ENCODE assay signal across 8 cellular contexts in genomic region chr1:27488523-27489138, GRCh38. TPM values are rescaled to one million over a fixed set of nuclear protein-coding genes. Genes with fewer than 3 reads are reported as not detected.
DNase-seq lines count a peak whose midpoint lies in the region; ATAC-seq and TF ChIP-seq lines count a peak whose summit lies in the region.

No MANE protein-coding gene starts in this region.

- peak overlapping the region; percentile 99 for H3K27ac Mint-ChIP-seq in natural killer cell treated with Interleukin-12 subunit alpha and Interleukin-12 subunit beta and Interleukin-15 and Interleukin-18, amount 100 ng/mL, for 72 hours

- intact Hi-C loops in dorsolateral prefrontal cortex (cut with DNase I) = loop anchor here (2.0 to 5.0 kb wide), 2 partner anchors 16 to 51 kb away; no protein-coding TSS in a partner anchor

- peak overlapping the region; percentile 22 to 100 (median 99) for H3K4me3 ChIP-seq in dorsolateral prefrontal cortex

- no peak for ATAC-seq in natural killer cell treated with Interleukin-12 subunit alpha and Interleukin-12 subunit beta and Interleukin-15 and Interleukin-18, amount 100 ng/mL, for 72 hours
- ATAC-seq in GM18520 (IDR thresholded peaks at IDR 0.05; ENCODE audit: unreplicated experiment) = no peak
- ATAC-seq in GM18498 (IDR thresholded peaks at IDR 0.05; ENCODE audit: unreplicated experiment) = no peak

- H3K4me3 Mint-ChIP-seq in natural killer cell treated with Interleukin-12 subunit alpha and Interleukin-12 subunit beta and Interleukin-15 and Interleukin-18, amount 100 ng/mL, for 72 hours = peak overlapping the region; percentile 91

- no peaks in the 10 kb centered on the region for H3K27me3 Mint-ChIP-seq in natural killer cell treated with Interleukin-12 subunit alpha and Interleukin-12 subunit beta and Interleukin-15 and Interleukin-18, amount 100 ng/mL, for 72 hours

- no peaks in the 10 kb centered on the region for H3K27me3 ChIP-seq in dorsolateral prefrontal cortex

- DNase-seq in NCI-H82 (lab: John Stamatoyannopoulos, UW) = peak; percentile 34
- DNase-seq in NCI-H82 treated with DMSO at 0.1 percent for 48 hours (lab: John Stamatoyannopoulos, UW; ENCODE audit: unreplicated experiment) = no peak
- peak; percentile 43 for DNase-seq in RPMI7951 (ENCODE audit: low read depth)
- DNase-seq in dorsolateral prefrontal cortex = peak in 1 of 10 donors; percentile 9
- DNase-seq in natural killer cell treated with Interleukin-12 subunit alpha and Interleukin-12 subunit beta and Interleukin-15 and Interleukin-18, amount 100 ng/mL, for 72 hours (ENCODE audit: low spot score) = no peak
- DNase-seq in NCI-H1694 (lab: John Stamatoyannopoulos, UW) = no peak

- no peaks in the 10 kb centered on the region for H3K9me3 Mint-ChIP-seq in natural killer cell treated with Interleukin-12 subunit alpha and Interleukin-12 subunit beta and Interleukin-15 and Interleukin-18, amount 100 ng/mL, for 72 hours

- no peak for TF ChIP-seq CTCF in dorsolateral prefrontal cortex (IDR thresholded peaks at IDR 0.05 in 54 of 56, conservative IDR thresholded peaks at IDR 0.05 in 2 of 56; ENCODE audit: low read depth in 1 of 56, partially characterized antibody in 56 of 56)

- peak overlapping the region; percentile 2 to 100 (median 79) for H3K27ac ChIP-seq in dorsolateral prefrontal cortex

- H3K4me1 Mint-ChIP-seq in natural killer cell treated with Interleukin-12 subunit alpha and Interleukin-12 subunit beta and Interleukin-15 and Interleukin-18, amount 100 ng/mL, for 72 hours (ENCODE audit: low read depth in 2 of 2) = peaks cover 23 to 28% of the 10 kb centered on the region in 2 donors

- H3K36me3 Mint-ChIP-seq in natural killer cell treated with Interleukin-12 subunit alpha and Interleukin-12 subunit beta and Interleukin-15 and Interleukin-18, amount 100 ng/mL, for 72 hours = no peaks in the 10 kb centered on the region

RNA-seq across cellular contexts. Expression of gene WASF2, which starts 1.3 kb away (rescaled TPM):
- 15.1 and 16.3 TPM in 2 replicates for total RNA-seq in RPMI7951 (2014; rRNA removed; shearing (Covaris generic))
- 100 to 1,000 TPM in 6 of 120 experiments, 10 to 100 TPM in 114; 36.2 to 128 (median 63.6) TPM for total RNA-seq in dorsolateral prefrontal cortex
- total RNA-seq in natural killer cell treated with Interleukin-12 subunit alpha and Interleukin-12 subunit beta and Interleukin-15 and Interleukin-18, amount 100 ng/mL, for 72 hours = 100 to 1,000 TPM in 1 of 2 donors, 10 to 100 TPM in 1; 97.7 to 110 TPM

Comparison
In these comparisons a context has a peak if more than half of its experiments do, and no peak if none do; other contexts are left out.
1. DNase-seq: peak in NCI-H82 (single experiment) and RPMI7951 (single experiment); none in NCI-H82 treated with DMSO at 0.1 percent for 48 hours (single experiment), natural killer cell treated with Interleukin-12 subunit alpha and Interleukin-12 subunit beta and Interleukin-15 and Interleukin-18, amount 100 ng/mL, for 72 hours (single experiment) and NCI-H1694 (single experiment).